In the genomic region with DNA sequence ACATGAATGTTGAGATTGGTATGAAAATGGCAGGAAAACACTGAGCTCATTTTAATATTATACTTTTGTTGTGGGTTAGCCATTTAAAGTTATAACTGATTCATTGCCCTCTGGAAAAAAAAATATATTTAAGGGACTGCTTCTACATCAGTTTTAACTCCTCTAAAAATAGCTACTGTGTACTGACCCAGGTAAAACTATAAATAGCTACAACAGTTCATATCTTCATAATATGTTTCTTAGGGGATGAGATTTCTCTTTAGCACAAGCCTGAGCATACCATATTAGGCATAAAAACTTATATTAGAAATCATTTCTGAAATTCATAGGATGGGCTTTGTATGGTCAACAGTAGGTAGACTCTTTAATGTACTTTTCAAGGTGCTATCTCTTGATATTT, we compare ENCODE assay signal across 17 cellular contexts.
"Had no signal": no experiment of that assay in that cellular context is flagged by ENCODE, and none has a peak within 500 bp of the region (broad histone marks: within the 10 kb centered on the region; RNA-seq: fewer than 3 reads in every experiment).

No MANE protein-coding gene starts in this region.

- H3K4me3 Mint-ChIP-seq: central memory CD8-positive, alpha-beta T cell; natural killer cell; neural crest cell had no signal

- DNase-seq: cortex of kidney; dorsolateral prefrontal cortex; effector CD8-positive, alpha-beta T cell; foreskin melanocyte; islet precursor cell; mammary epithelial cell; natural killer cell; posterior cingulate gyrus; right lobe of liver; stimulated activated naive CD4-positive, alpha-beta T cell; stomach; substantia nigra; transverse colon had no signal

- H3K27me3 Mint-ChIP-seq: central memory CD8-positive, alpha-beta T cell had no signal

- ATAC-seq: natural killer cell, right lobe of liver had no signal

- H3K9me3 ChIP-seq: right lobe of liver, stomach, thoracic aorta, transverse colon had no signal

- H3K9me3 Mint-ChIP-seq: central memory CD8-positive, alpha-beta T cell; natural killer cell; neural crest cell had no signal

- H3K4me1 Mint-ChIP-seq: neural crest cell had no signal

- H3K4me3 ChIP-seq: dorsolateral prefrontal cortex, right lobe of liver, skin epidermis, stomach, thoracic aorta, transverse colon had no signal

- H3K27ac Mint-ChIP-seq: natural killer cell had no signal

- H3K27me3 ChIP-seq: dorsolateral prefrontal cortex, right lobe of liver, stomach, transverse colon had no signal

- H3K27ac ChIP-seq: dorsolateral prefrontal cortex, right lobe of liver, skin epidermis, stomach, thoracic aorta, transverse colon had no signal

- H3K4me1 ChIP-seq: right lobe of liver, stomach, transverse colon had no signal
